Comparison of ENCODE assay signal across 16 cellular contexts in the genomic region with DNA sequence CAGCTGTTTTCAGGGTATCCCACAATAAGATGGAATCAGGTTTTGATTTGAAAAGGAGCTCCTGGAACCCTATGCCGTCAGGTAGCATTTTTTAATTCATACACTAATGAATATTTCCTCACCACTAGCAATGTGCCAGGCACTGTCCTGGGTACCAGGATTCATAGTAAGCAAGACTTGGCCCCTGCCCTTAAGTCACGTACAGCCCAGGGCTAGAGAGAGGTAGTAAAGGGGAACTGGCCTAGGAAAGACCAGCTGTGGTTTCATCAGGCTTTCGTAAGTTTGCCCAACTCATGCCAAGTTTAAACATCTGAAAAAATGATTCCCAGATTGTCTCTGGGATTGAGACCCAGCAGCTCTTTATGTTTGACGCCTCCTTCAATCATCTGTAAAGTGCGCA. TPM values are rescaled to one million over a fixed set of nuclear protein-coding genes. Genes with fewer than 3 reads are reported as not detected.
"Had no signal": no experiment of that assay in that cellular context is flagged by ENCODE, and none has a peak within 500 bp of the region (broad histone marks: within the 10 kb centered on the region; RNA-seq: fewer than 3 reads in every experiment).

No MANE protein-coding gene starts in this region.

- H3K4me3 ChIP-seq: gastrocnemius medialis, heart left ventricle, vagina had no signal

- H3K9me3 Mint-ChIP-seq: activated naive CD8-positive, alpha-beta T cell treated with anti-CD3 and anti-CD28 coated beads, Interleukin-2, amount 50 U/mL, for 24 hours; dendritic cell treated with granulocyte-macrophage colony-stimulating factor and Interleukin-4, amounts not matched to agents 40 ng/mL and 50 ng/mL, for 4 days; immature natural killer cell; stimulated activated memory B cell treated with anti-CD40 and anti-IgM and Interleukin-4, amounts not matched to agents 10 μg/mL and 1 μg/mL and 100 μg/mL, for 72 hours had no signal

- H3K36me3 Mint-ChIP-seq: immature natural killer cell; stimulated activated memory B cell treated with anti-CD40 and anti-IgM and Interleukin-4, amounts not matched to agents 10 μg/mL and 1 μg/mL and 100 μg/mL, for 72 hours had no signal

- H3K27ac ChIP-seq: epithelial cell of prostate, gastrocnemius medialis, heart left ventricle, vagina had no signal

- ATAC-seq: activated naive CD8-positive, alpha-beta T cell treated with anti-CD3 and anti-CD28 coated beads, Interleukin-2, amount 50 U/mL, for 24 hours; gastrocnemius medialis; heart left ventricle; stimulated activated memory B cell treated with anti-CD40 and anti-IgM and Interleukin-4, amounts not matched to agents 10 μg/mL and 1 μg/mL and 100 μg/mL, for 72 hours had no signal

- H3K27ac Mint-ChIP-seq: activated naive CD8-positive, alpha-beta T cell treated with anti-CD3 and anti-CD28 coated beads, Interleukin-2, amount 50 U/mL, for 24 hours; dendritic cell treated with granulocyte-macrophage colony-stimulating factor and Interleukin-4, amounts not matched to agents 40 ng/mL and 50 ng/mL, for 4 days; immature natural killer cell; stimulated activated memory B cell treated with anti-CD40 and anti-IgM and Interleukin-4, amounts not matched to agents 10 μg/mL and 1 μg/mL and 100 μg/mL, for 72 hours had no signal

- H3K36me3 ChIP-seq: gastrocnemius medialis, heart left ventricle, vagina had no signal

- H3K4me3 Mint-ChIP-seq: activated naive CD8-positive, alpha-beta T cell treated with anti-CD3 and anti-CD28 coated beads, Interleukin-2, amount 50 U/mL, for 24 hours; dendritic cell treated with granulocyte-macrophage colony-stimulating factor and Interleukin-4, amounts not matched to agents 40 ng/mL and 50 ng/mL, for 4 days; immature natural killer cell; nephron progenitor cell; stimulated activated memory B cell treated with anti-CD40 and anti-IgM and Interleukin-4, amounts not matched to agents 10 μg/mL and 1 μg/mL and 100 μg/mL, for 72 hours had no signal

- H3K9me3 ChIP-seq: gastrocnemius medialis, heart left ventricle, vagina had no signal

- DNase-seq: activated CD4-positive, alpha-beta T cell treated with anti-CD3 and anti-CD28 coated beads for 1 hour; activated CD4-positive, alpha-beta T cell treated with anti-CD3 and anti-CD28 coated beads, Interleukin-2, amount 50 U/mL, for 4 hours; activated naive CD4-positive, alpha-beta T cell treated with Interleukin-2 at 50 U/mL for 16 hours; activated naive CD8-positive, alpha-beta T cell treated with anti-CD3 and anti-CD28 coated beads, Interleukin-2, amount 50 U/mL, for 24 hours; activated T-cell treated with anti-CD3 and anti-CD28 coated beads for 4 hours; aorta; effector memory CD4-positive, alpha-beta T cell; gastrocnemius medialis; heart left ventricle; immature natural killer cell; nephron progenitor cell; T1000 had no signal

- H3K4me1 ChIP-seq: gastrocnemius medialis had no signal

- H3K27me3 ChIP-seq: gastrocnemius medialis, vagina had no signal

- H3K4me1 Mint-ChIP-seq: activated naive CD8-positive, alpha-beta T cell treated with anti-CD3 and anti-CD28 coated beads, Interleukin-2, amount 50 U/mL, for 24 hours; immature natural killer cell; stimulated activated memory B cell treated with anti-CD40 and anti-IgM and Interleukin-4, amounts not matched to agents 10 μg/mL and 1 μg/mL and 100 μg/mL, for 72 hours had no signal

RNA-seq across cellular contexts. Expression of gene AMER2, which starts 45.9 kb away (rescaled TPM):
- total RNA-seq: aorta, heart left ventricle, vagina had no signal
- polyA plus RNA-seq: heart left ventricle, immature natural killer cell had no signal
